ENCODE assay signal across 1 cellular context in the genomic region with DNA sequence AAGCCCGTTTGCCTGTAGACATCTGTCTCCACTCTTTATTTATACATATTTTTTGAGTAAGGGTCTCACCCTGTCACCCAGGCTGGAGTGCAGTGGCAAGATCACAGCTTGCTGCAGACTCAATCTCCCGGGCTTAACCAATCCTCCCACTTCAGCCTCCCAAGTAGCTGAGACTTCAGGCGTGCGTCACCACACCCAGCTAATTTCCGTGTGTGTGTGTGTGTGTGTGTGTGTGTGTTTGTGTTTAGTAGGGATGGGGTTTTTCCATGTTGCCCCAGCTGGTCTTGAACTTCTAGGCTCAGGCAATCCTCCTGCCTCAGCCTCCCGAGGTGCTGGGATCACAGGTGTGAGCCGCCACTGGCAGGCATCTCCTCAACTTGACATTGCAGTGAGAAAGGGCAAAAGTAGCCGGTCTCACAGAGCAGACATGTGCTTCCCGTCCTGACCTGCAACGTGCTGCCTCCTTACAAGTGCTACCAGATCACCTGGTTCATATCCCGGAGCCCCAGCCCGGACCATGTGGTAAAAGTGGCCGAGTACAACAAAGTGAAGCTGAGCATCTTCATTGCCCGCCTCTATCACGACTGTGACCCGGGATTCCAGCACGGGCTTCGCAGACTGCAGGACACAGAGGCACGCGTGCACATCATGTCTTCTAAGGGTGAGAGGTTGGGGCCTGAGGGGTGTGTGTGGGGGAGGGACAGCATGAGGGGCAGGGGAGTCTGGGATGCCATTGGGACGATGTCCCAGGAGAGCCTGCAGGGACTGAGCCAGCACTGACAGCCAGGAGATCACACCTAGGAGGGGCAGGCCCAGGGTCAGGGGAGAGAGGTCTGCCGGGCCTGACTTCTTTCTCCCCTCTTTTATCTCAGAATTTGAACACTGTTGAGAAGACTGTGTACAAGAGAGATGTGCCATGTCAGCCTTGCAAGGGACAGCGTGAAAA.
TF ChIP-seq lines count a peak whose summit lies in the region.

No MANE protein-coding gene starts in this region.

TF ChIP-seq in GM12878, 131 proteins besides CTCF, POLR2A, EP300 and RAD21:
- TF ChIP-seq CBFB (IDR thresholded peaks at IDR 0.05; ENCODE audit: low read depth) (no peak), WRNIP1 (IDR thresholded peaks at IDR 0.05; ENCODE audit: borderline replicate concordance, low read depth, low read length) (no peak), SRF (IDR thresholded peaks at IDR 0.05; ENCODE audit: low read depth in 2 of 2, low read length in 2 of 2) (no peak)
- TF ChIP-seq, protein P1, sequence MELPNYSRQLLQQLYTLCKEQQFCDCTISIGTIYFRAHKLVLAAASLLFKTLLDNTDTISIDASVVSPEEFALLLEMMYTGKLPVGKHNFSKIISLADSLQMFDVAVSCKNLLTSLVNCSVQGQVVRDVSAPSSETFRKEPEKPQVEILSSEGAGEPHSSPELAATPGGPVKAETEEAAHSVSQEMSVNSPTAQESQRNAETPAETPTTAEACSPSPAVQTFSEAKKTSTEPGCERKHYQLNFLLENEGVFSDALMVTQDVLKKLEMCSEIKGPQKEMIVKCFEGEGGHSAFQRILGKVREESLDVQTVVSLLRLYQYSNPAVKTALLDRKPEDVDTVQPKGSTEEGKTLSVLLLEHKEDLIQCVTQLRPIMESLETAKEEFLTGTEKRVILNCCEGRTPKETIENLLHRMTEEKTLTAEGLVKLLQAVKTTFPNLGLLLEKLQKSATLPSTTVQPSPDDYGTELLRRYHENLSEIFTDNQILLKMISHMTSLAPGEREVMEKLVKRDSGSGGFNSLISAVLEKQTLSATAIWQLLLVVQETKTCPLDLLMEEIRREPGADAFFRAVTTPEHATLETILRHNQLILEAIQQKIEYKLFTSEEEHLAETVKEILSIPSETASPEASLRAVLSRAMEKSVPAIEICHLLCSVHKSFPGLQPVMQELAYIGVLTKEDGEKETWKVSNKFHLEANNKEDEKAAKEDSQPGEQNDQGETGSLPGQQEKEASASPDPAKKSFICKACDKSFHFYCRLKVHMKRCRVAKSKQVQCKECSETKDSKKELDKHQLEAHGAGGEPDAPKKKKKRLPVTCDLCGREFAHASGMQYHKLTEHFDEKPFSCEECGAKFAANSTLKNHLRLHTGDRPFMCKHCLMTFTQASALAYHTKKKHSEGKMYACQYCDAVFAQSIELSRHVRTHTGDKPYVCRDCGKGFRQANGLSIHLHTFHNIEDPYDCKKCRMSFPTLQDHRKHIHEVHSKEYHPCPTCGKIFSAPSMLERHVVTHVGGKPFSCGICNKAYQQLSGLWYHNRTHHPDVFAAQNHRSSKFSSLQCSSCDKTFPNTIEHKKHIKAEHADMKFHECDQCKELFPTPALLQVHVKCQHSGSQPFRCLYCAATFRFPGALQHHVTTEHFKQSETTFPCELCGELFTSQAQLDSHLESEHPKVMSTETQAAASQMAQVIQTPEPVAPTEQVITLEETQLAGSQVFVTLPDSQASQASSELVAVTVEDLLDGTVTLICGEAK (IDR thresholded peaks at IDR 0.05; ENCODE audit: borderline replicate concordance), result no peak
- TF ChIP-seq, protein P2, sequence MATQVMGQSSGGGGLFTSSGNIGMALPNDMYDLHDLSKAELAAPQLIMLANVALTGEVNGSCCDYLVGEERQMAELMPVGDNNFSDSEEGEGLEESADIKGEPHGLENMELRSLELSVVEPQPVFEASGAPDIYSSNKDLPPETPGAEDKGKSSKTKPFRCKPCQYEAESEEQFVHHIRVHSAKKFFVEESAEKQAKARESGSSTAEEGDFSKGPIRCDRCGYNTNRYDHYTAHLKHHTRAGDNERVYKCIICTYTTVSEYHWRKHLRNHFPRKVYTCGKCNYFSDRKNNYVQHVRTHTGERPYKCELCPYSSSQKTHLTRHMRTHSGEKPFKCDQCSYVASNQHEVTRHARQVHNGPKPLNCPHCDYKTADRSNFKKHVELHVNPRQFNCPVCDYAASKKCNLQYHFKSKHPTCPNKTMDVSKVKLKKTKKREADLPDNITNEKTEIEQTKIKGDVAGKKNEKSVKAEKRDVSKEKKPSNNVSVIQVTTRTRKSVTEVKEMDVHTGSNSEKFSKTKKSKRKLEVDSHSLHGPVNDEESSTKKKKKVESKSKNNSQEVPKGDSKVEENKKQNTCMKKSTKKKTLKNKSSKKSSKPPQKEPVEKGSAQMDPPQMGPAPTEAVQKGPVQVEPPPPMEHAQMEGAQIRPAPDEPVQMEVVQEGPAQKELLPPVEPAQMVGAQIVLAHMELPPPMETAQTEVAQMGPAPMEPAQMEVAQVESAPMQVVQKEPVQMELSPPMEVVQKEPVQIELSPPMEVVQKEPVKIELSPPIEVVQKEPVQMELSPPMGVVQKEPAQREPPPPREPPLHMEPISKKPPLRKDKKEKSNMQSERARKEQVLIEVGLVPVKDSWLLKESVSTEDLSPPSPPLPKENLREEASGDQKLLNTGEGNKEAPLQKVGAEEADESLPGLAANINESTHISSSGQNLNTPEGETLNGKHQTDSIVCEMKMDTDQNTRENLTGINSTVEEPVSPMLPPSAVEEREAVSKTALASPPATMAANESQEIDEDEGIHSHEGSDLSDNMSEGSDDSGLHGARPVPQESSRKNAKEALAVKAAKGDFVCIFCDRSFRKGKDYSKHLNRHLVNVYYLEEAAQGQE (IDR thresholded peaks at IDR 0.05; ENCODE audit: low read depth, low read length), result no peak
- TF ChIP-seq, protein P3, sequence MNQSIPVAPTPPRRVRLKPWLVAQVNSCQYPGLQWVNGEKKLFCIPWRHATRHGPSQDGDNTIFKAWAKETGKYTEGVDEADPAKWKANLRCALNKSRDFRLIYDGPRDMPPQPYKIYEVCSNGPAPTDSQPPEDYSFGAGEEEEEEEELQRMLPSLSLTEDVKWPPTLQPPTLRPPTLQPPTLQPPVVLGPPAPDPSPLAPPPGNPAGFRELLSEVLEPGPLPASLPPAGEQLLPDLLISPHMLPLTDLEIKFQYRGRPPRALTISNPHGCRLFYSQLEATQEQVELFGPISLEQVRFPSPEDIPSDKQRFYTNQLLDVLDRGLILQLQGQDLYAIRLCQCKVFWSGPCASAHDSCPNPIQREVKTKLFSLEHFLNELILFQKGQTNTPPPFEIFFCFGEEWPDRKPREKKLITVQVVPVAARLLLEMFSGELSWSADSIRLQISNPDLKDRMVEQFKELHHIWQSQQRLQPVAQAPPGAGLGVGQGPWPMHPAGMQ (IDR thresholded peaks at IDR 0.05; ENCODE audit: borderline replicate concordance), result no peak
